In the genomic region with DNA sequence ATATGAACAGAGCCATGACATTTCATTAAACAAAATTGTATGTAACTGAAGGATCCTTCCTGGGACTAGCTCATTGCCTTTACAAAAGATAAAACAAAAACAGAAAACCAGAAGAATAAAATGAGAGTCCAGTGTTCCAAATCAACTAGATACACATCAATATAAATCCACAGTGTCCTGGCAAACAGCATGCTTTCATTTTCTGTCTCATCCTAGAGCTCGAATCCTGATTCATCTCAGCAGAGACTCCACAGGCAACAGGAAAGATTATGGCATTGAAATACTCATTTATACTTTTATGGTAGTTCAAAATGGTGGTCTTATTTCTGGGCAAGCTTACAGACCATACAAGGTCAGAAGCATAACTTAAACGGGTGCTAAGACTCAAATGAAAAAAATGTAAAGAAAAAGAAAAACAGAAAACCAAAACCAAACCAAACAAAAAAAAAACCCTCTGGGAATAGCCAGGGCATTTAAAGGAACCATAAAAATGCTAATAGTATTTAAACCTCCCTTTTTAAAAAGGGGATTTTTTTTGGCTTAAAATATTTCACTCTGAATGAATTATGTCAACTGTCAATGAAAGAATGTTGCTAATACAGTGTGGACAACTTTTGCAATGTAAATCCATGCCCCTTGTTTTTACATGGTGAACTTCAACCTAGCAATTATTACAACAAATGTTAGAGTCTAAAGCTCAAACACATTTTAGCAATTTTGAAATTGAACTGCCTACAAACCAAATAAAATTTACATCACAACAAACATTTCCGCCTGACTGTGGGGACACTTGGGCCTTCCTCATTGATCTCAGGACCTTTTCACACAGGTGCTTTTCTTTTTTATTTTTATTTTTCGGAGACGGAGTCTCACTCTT, we compare ENCODE assay signal across 1 cellular context.
TF ChIP-seq lines count a peak whose summit lies in the region.

No MANE protein-coding gene starts in this region.

TF ChIP-seq in GM23338, 12 proteins besides CTCF, POLR2A, EP300 and RAD21 (continued from another document):
- TF ChIP-seq, protein P1, sequence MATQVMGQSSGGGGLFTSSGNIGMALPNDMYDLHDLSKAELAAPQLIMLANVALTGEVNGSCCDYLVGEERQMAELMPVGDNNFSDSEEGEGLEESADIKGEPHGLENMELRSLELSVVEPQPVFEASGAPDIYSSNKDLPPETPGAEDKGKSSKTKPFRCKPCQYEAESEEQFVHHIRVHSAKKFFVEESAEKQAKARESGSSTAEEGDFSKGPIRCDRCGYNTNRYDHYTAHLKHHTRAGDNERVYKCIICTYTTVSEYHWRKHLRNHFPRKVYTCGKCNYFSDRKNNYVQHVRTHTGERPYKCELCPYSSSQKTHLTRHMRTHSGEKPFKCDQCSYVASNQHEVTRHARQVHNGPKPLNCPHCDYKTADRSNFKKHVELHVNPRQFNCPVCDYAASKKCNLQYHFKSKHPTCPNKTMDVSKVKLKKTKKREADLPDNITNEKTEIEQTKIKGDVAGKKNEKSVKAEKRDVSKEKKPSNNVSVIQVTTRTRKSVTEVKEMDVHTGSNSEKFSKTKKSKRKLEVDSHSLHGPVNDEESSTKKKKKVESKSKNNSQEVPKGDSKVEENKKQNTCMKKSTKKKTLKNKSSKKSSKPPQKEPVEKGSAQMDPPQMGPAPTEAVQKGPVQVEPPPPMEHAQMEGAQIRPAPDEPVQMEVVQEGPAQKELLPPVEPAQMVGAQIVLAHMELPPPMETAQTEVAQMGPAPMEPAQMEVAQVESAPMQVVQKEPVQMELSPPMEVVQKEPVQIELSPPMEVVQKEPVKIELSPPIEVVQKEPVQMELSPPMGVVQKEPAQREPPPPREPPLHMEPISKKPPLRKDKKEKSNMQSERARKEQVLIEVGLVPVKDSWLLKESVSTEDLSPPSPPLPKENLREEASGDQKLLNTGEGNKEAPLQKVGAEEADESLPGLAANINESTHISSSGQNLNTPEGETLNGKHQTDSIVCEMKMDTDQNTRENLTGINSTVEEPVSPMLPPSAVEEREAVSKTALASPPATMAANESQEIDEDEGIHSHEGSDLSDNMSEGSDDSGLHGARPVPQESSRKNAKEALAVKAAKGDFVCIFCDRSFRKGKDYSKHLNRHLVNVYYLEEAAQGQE (IDR thresholded peaks at IDR 0.05; ENCODE audit: unreplicated experiment) = no peak
- TF ChIP-seq STAT1 (IDR thresholded peaks at IDR 0.05; ENCODE audit: unreplicated experiment) (no peak), NANOG (IDR thresholded peaks at IDR 0.05; ENCODE audit: borderline replicate concordance) (no peak), ZNF114 (CRISPR knock-in tag; IDR thresholded peaks at IDR 0.05) (no peak), CREB1 (CRISPR knock-in tag; IDR thresholded peaks at IDR 0.05; ENCODE audit: low read depth) (no peak), POLR2AphosphoS5 (IDR thresholded peaks at IDR 0.05; ENCODE audit: low read depth) (no peak), ZNF331 (CRISPR knock-in tag; IDR thresholded peaks at IDR 0.05; ENCODE audit: low read depth) (no peak)
- TF ChIP-seq, protein P2, sequence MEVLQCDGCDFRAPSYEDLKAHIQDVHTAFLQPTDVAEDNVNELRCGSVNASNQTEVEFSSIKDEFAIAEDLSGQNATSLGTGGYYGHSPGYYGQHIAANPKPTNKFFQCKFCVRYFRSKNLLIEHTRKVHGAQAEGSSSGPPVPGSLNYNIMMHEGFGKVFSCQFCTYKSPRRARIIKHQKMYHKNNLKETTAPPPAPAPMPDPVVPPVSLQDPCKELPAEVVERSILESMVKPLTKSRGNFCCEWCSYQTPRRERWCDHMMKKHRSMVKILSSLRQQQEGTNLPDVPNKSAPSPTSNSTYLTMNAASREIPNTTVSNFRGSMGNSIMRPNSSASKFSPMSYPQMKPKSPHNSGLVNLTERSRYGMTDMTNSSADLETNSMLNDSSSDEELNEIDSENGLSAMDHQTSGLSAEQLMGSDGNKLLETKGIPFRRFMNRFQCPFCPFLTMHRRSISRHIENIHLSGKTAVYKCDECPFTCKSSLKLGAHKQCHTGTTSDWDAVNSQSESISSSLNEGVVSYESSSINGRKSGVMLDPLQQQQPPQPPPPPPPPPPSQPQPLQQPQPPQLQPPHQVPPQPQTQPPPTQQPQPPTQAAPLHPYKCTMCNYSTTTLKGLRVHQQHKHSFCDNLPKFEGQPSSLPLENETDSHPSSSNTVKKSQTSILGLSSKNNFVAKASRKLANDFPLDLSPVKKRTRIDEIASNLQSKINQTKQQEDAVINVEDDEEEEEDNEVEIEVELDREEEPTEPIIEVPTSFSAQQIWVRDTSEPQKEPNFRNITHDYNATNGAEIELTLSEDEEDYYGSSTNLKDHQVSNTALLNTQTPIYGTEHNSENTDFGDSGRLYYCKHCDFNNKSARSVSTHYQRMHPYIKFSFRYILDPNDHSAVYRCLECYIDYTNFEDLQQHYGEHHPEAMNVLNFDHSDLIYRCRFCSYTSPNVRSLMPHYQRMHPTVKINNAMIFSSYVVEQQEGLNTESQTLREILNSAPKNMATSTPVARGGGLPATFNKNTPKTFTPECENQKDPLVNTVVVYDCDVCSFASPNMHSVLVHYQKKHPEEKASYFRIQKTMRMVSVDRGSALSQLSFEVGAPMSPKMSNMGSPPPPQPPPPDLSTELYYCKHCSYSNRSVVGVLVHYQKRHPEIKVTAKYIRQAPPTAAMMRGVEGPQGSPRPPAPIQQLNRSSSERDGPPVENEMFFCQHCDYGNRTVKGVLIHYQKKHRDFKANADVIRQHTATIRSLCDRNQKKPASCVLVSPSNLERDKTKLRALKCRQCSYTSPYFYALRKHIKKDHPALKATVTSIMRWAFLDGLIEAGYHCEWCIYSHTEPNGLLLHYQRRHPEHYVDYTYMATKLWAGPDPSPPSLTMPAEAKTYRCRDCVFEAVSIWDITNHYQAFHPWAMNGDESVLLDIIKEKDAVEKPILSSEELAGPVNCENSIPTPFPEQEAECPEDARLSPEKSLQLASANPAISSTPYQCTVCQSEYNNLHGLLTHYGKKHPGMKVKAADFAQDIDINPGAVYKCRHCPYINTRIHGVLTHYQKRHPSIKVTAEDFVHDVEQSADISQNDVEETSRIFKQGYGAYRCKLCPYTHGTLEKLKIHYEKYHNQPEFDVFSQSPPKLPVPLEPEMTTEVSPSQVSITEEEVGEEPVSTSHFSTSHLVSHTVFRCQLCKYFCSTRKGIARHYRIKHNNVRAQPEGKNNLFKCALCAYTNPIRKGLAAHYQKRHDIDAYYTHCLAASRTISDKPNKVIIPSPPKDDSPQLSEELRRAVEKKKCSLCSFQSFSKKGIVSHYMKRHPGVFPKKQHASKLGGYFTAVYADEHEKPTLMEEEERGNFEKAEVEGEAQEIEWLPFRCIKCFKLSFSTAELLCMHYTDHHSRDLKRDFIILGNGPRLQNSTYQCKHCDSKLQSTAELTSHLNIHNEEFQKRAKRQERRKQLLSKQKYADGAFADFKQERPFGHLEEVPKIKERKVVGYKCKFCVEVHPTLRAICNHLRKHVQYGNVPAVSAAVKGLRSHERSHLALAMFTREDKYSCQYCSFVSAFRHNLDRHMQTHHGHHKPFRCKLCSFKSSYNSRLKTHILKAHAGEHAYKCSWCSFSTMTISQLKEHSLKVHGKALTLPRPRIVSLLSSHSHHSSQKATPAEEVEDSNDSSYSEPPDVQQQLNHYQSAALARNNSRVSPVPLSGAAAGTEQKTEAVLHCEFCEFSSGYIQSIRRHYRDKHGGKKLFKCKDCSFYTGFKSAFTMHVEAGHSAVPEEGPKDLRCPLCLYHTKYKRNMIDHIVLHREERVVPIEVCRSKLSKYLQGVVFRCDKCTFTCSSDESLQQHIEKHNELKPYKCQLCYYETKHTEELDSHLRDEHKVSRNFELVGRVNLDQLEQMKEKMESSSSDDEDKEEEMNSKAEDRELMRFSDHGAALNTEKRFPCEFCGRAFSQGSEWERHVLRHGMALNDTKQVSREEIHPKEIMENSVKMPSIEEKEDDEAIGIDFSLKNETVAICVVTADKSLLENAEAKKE (CRISPR knock-in tag; IDR thresholded peaks at IDR 0.05) = no peak
TF ChIP-seq in GM23338: peak in this region for 0.
